17 cellular contexts compared by ENCODE assay signal in genomic region chr2:127146820-127147502, GRCh38. TPM values are rescaled to one million over a fixed set of nuclear protein-coding genes. Genes with fewer than 3 reads are reported as not detected.
DNase-seq lines count a peak whose midpoint lies in the region; ATAC-seq and TF ChIP-seq lines count a peak whose summit lies in the region.
"Had no signal": no experiment of that assay in that cellular context is flagged by ENCODE, and none has a peak within 500 bp of the region (broad histone marks: within the 10 kb centered on the region; RNA-seq: fewer than 3 reads in every experiment).

No MANE protein-coding gene starts in this region.

- TF ChIP-seq CTCF in osteocyte (IDR thresholded peaks at IDR 0.05) (no peak), progenitor cell of endocrine pancreas (IDR thresholded peaks at IDR 0.05; ENCODE audit: unreplicated experiment) (no peak)

- H3K9me3 Mint-ChIP-seq in osteocyte (ENCODE audit: unreplicated experiment) (no peaks in the 10 kb centered on the region), progenitor cell of endocrine pancreas (ENCODE audit: low read depth) (peaks cover 4% of the 10 kb centered on the region)
- H3K9me3 Mint-ChIP-seq: activated naive CD8-positive, alpha-beta T cell treated with anti-CD3 and anti-CD28 coated beads, Interleukin-2, amount 50 U/mL, for 24 hours; activated T-cell treated with anti-CD3 and anti-CD28 coated beads, Interleukin-2, amount 50 U/mL, for 4 hours had no signal

- H3K4me3 ChIP-seq in MG63, result no peak overlapping the region
- H3K4me3 ChIP-seq: ovary had no signal

- no peak overlapping the region for H3K4me3 Mint-ChIP-seq in osteocyte (ENCODE audit: unreplicated experiment)
- no peak overlapping the region for H3K4me3 Mint-ChIP-seq in progenitor cell of endocrine pancreas (ENCODE audit: low read depth)
- H3K4me3 Mint-ChIP-seq: activated CD4-positive, alpha-beta T cell treated with anti-CD3 and anti-CD28 coated beads, Interleukin-2, amount 10 ng/mL, durations not matched to agents 7 days and 5 days; activated naive CD8-positive, alpha-beta T cell treated with anti-CD3 and anti-CD28 coated beads, Interleukin-2, amount 50 U/mL, for 24 hours; activated T-cell treated with anti-CD3 and anti-CD28 coated beads, Interleukin-2, amount 50 U/mL, for 4 hours; B cell had no signal

- DNase-seq in EL (peak; percentile 17), M059J (ENCODE audit: low read depth) (peak; percentile 31), osteocyte (ENCODE audit: extremely low spot score, unreplicated experiment) (peak; percentile 62), MG63 (no peak), progenitor cell of endocrine pancreas (ENCODE audit: low spot score, unreplicated experiment) (no peak)
- DNase-seq in activated CD4-positive, alpha-beta T cell treated with anti-CD3 and anti-CD28 coated beads for 4 hours, result no peak
- DNase-seq: activated CD4-positive, alpha-beta T cell treated with anti-CD3 and anti-CD28 coated beads, Interleukin-2, amount 10 ng/mL, durations not matched to agents 7 days and 5 days; activated naive CD8-positive, alpha-beta T cell treated with anti-CD3 and anti-CD28 coated beads, Interleukin-2, amount 50 U/mL, for 24 hours; activated T-cell treated with anti-CD3 and anti-CD28 coated beads, Interleukin-2, amount 50 U/mL, for 4 hours; cerebellar nuclear complex; glutamatergic neuron; KG1; stimulated activated naive CD4-positive, alpha-beta T cell treated with Interleukin-2 at 50 U/mL for 16 hours; T-helper 9 cell had no signal

- no peaks in the 10 kb centered on the region for H3K27me3 Mint-ChIP-seq in osteocyte (ENCODE audit: unreplicated experiment)
- H3K27me3 Mint-ChIP-seq in progenitor cell of endocrine pancreas, result no peaks in the 10 kb centered on the region
- H3K27me3 Mint-ChIP-seq: activated naive CD8-positive, alpha-beta T cell treated with anti-CD3 and anti-CD28 coated beads, Interleukin-2, amount 50 U/mL, for 24 hours; B cell had no signal

- H3K36me3 Mint-ChIP-seq in osteocyte (ENCODE audit: unreplicated experiment) (peaks cover 4% of the 10 kb centered on the region), progenitor cell of endocrine pancreas (ENCODE audit: insufficient read depth) (no peaks in the 10 kb centered on the region)

- H3K27ac Mint-ChIP-seq in osteocyte (ENCODE audit: unreplicated experiment) (peak overlapping the region; percentile 92), progenitor cell of endocrine pancreas (no peak overlapping the region)
- H3K27ac Mint-ChIP-seq: activated CD4-positive, alpha-beta T cell treated with anti-CD3 and anti-CD28 coated beads, Interleukin-2, amount 10 ng/mL, durations not matched to agents 7 days and 5 days; activated naive CD8-positive, alpha-beta T cell treated with anti-CD3 and anti-CD28 coated beads, Interleukin-2, amount 50 U/mL, for 24 hours; B cell had no signal

- H3K9me3 ChIP-seq in MG63, result peaks cover 6% of the 10 kb centered on the region
- H3K9me3 ChIP-seq: ovary had no signal

- H3K4me1 Mint-ChIP-seq in osteocyte (ENCODE audit: unreplicated experiment) (peaks cover 62% of the 10 kb centered on the region), progenitor cell of endocrine pancreas (ENCODE audit: low read depth) (no peaks in the 10 kb centered on the region)
- H3K4me1 Mint-ChIP-seq: activated CD4-positive, alpha-beta T cell treated with anti-CD3 and anti-CD28 coated beads, Interleukin-2, amount 10 ng/mL, durations not matched to agents 7 days and 5 days; B cell had no signal

- H3K36me3 ChIP-seq in MG63, result no peaks in the 10 kb centered on the region
- H3K36me3 ChIP-seq: ovary had no signal

- ATAC-seq in esophagus mucosa, result peak; percentile 79
- ATAC-seq: activated naive CD8-positive, alpha-beta T cell treated with anti-CD3 and anti-CD28 coated beads, Interleukin-2, amount 50 U/mL, for 24 hours; activated T-cell treated with anti-CD3 and anti-CD28 coated beads, Interleukin-2, amount 50 U/mL, for 4 hours had no signal

- no peaks in the 10 kb centered on the region for H3K27me3 ChIP-seq in MG63
- H3K27me3 ChIP-seq: ovary had no signal

RNA-seq across cellular contexts. Expression of gene BIN1, which starts 40.0 kb away (rescaled TPM):
- total RNA-seq in M059J (2014; rRNA removed; shearing (Covaris generic)), result 36.3 and 51.1 TPM in 2 replicates
- total RNA-seq in esophagus mucosa (4.5 TPM), osteocyte (101 TPM in 2 replicates), progenitor cell of endocrine pancreas (65.5 and 66.0 TPM in 2 replicates)
- total RNA-seq in MG63 (2014; rRNA removed; shearing (Covaris generic); ENCODE audit: low replicate concordance), result 33.7 and 50.8 TPM in 2 replicates

Comparison
In these comparisons a context has a peak if more than half of its experiments do, and no peak if none do; other contexts are left out.
1. DNase-seq: peak in EL (single experiment), M059J (single experiment) and osteocyte (single experiment); none in MG63 (single experiment), activated CD4-positive, alpha-beta T cell treated with anti-CD3 and anti-CD28 coated beads for 4 hours (0 of 2) and progenitor cell of endocrine pancreas (single experiment).